ENCODE assay signal across 22 cellular contexts in the genomic region with DNA sequence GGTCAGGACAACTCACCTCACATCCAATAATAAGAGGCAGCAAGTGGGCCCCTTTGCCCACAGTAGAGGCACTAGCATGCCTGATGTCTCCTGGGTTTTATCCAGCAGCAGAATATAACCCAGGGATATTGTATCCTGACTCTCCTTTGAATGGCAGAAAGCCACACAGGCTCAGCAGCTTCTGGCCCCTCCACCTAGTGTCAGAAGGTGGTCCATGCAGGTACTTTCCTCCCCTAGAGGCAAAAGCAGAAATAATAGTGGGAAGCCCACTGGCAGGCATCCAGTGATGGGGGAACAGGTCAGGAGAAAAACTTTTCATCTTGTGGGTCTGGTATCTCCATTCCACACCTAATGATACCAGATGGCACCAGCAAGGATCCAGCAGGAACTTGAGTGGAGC.
DNase-seq lines count a peak whose midpoint lies in the region; ATAC-seq and TF ChIP-seq lines count a peak whose summit lies in the region.
"Had no signal": no experiment of that assay in that cellular context is flagged by ENCODE, and none has a peak within 500 bp of the region (broad histone marks: within the 10 kb centered on the region; RNA-seq: fewer than 3 reads in every experiment).

No MANE protein-coding gene starts in this region.

- no peak overlapping the region for H3K4ac ChIP-seq in mesendoderm (ENCODE audit: low read depth, low read length)

- H4K8ac ChIP-seq in mesendoderm (ENCODE audit: low read depth, low read length) = no peak overlapping the region

- no peak overlapping the region for H2BK120ac ChIP-seq in mesendoderm (ENCODE audit: low read depth, low read length)

- TF ChIP-seq POLR2A in HCT116 (IDR thresholded peaks at IDR 0.05; ENCODE audit: borderline replicate concordance, extremely low read depth, insufficient read depth, insufficient read length) = no peak

- H3K4me1 Mint-ChIP-seq in activated T-cell treated with anti-CD3 and anti-CD28 coated beads, Interleukin-2, amount 50 U/mL, for 24 hours (ENCODE audit: low read depth) = no peaks in the 10 kb centered on the region
- no peaks in the 10 kb centered on the region for H3K4me1 Mint-ChIP-seq in activated T-helper 2 cell treated with anti-CD3 and anti-CD28 coated beads, Interferon-gamma antibody, Interleukin-2, Interleukin-4, amounts not matched to agents 10 μg/mL and 5 μg/mL and 100 μg/mL, durations not matched to agents 14 hours and 24 hours and 36 hours (ENCODE audit: low read depth)
- H3K4me1 Mint-ChIP-seq: CD4-positive, alpha-beta memory T cell had no signal

- DNase-seq in HCT116 (ENCODE audit: low read depth, low spot score) = no peak
- DNase-seq in PC-9 = no peak
- DNase-seq in mesendoderm = peak; percentile 47
- no peak for DNase-seq in globus pallidus (ENCODE audit: low spot score)
- DNase-seq in activated T-cell treated with anti-CD3 and anti-CD28 coated beads, Interleukin-2, amount 50 U/mL, for 24 hours = no peak
- DNase-seq in activated T-helper 2 cell treated with anti-CD3 and anti-CD28 coated beads, Interferon-gamma antibody, Interleukin-2, Interleukin-4, amounts not matched to agents 10 μg/mL and 5 μg/mL and 100 μg/mL, durations not matched to agents 14 hours and 24 hours and 36 hours (ENCODE audit: low spot score) = no peak
- DNase-seq: activated CD4-positive, alpha-beta memory T cell treated with anti-CD3 and anti-CD28 coated beads for 36 hours; CD4-positive, alpha-beta memory T cell; colonic mucosa; NCI-H1092 treated with DMSO at 0.1 percent for 48 hours; NCI-H2029; NCI-H446; occipital lobe; right cardiac atrium; stimulated activated CD4-positive, alpha-beta T cell treated with anti-CD3 and anti-CD28 coated beads, Interleukin-12 subunit alpha, Interleukin-12 subunit beta, amount 100 ng/mL, for 4 hours; stimulated activated CD4-positive, alpha-beta T cell treated with anti-CD3 and anti-CD28 coated beads, Interleukin-4, amount 100 ng/mL, for 4 hours; stimulated activated naive CD8-positive, alpha-beta T cell treated with anti-CD3 and anti-CD28 coated beads, Interleukin-15, Interleukin-2, amounts not matched to agents 100 U/mL and 50 U/mL, for 24 hours; SW 1271; thyroid gland had no signal

- H3K9me3 ChIP-seq in HCT116 (ENCODE audit: control insufficient read depth in 1 of 2, insufficient read depth in 1 of 2, low read depth in 1 of 2, low read length in 2 of 2) = no peaks in the 10 kb centered on the region
- no peaks in the 10 kb centered on the region for H3K9me3 ChIP-seq in PC-9 (ENCODE audit: insufficient read depth, low read depth)
- H3K9me3 ChIP-seq: colonic mucosa, thyroid gland had no signal

- no peaks in the 10 kb centered on the region for H3K27me3 ChIP-seq in HCT116 (ENCODE audit: insufficient read depth, low read length)
- H3K27me3 ChIP-seq in PC-9 (ENCODE audit: insufficient read depth, low read depth) = no peaks in the 10 kb centered on the region
- no peaks in the 10 kb centered on the region for H3K27me3 ChIP-seq in mesendoderm (ENCODE audit: insufficient read depth, low read length, poor library complexity)
- H3K27me3 ChIP-seq: colonic mucosa, gastroesophageal sphincter, thyroid gland had no signal

- no TSS peak for BruUV-seq in HCT116 (replicated peaks; lab: Mats Ljungman, UMichigan)
- no TSS peak for BruUV-seq in PC-9 (replicated peaks; lab: Mats Ljungman, UMichigan)

- H3K4me2 ChIP-seq in HCT116 (ENCODE audit: low read length) = no peak overlapping the region
- no peak overlapping the region for H3K4me2 ChIP-seq in PC-9
- no peak overlapping the region for H3K4me2 ChIP-seq in mesendoderm (ENCODE audit: low read length)

- H3K79me2 ChIP-seq in HCT116 (ENCODE audit: insufficient read depth, low read length) = no peaks in the 10 kb centered on the region
- no peaks in the 10 kb centered on the region for H3K79me2 ChIP-seq in PC-9 (ENCODE audit: low read depth)
- H3K79me2 ChIP-seq in mesendoderm (ENCODE audit: control insufficient read depth, insufficient read depth, low read length) = no peaks in the 10 kb centered on the region

- no peak overlapping the region for H2AK5ac ChIP-seq in mesendoderm (ENCODE audit: low read length)

- ATAC-seq in HCT116 (peak; percentile 55; the same call in 1 of the 2 replicates), GM18909 (IDR thresholded peaks at IDR 0.05; ENCODE audit: poor library complexity, unreplicated experiment) (no peak)
- ATAC-seq: gastroesophageal sphincter; right cardiac atrium; stimulated activated naive CD8-positive, alpha-beta T cell treated with anti-CD3 and anti-CD28 coated beads, Interleukin-15, Interleukin-2, amounts not matched to agents 100 U/mL and 50 U/mL, for 24 hours had no signal

- H3K9ac ChIP-seq in HCT116 (ENCODE audit: low read length) (no peak overlapping the region), mesendoderm (ENCODE audit: low read length) (no peak overlapping the region)

- no peaks in the 10 kb centered on the region for H4K20me1 ChIP-seq in HCT116 (ENCODE audit: insufficient read depth)
- H4K20me1 ChIP-seq in PC-9 (ENCODE audit: insufficient read depth) = no peaks in the 10 kb centered on the region

- intact Hi-C loops in HCT116 (cut with micrococcal nuclease) (no loop called here), PC-9 (cut with micrococcal nuclease; ENCODE audit: unreplicated experiment) (no loop called here)
- intact Hi-C loops in activated T-helper 2 cell treated with anti-CD3 and anti-CD28 coated beads, Interferon-gamma antibody, Interleukin-2, Interleukin-4, amounts not matched to agents 10 μg/mL and 5 μg/mL and 100 μg/mL, durations not matched to agents 14 hours and 24 hours and 36 hours (cut with micrococcal nuclease) = no loop called here

- H2BK5ac ChIP-seq in mesendoderm (ENCODE audit: low read length) = no peak overlapping the region

- H3K27me3 Mint-ChIP-seq in activated T-cell treated with anti-CD3 and anti-CD28 coated beads, Interleukin-2, amount 50 U/mL, for 24 hours = peaks cover 7% of the 10 kb centered on the region
- H3K27me3 Mint-ChIP-seq in activated T-helper 2 cell treated with anti-CD3 and anti-CD28 coated beads, Interferon-gamma antibody, Interleukin-2, Interleukin-4, amounts not matched to agents 10 μg/mL and 5 μg/mL and 100 μg/mL, durations not matched to agents 14 hours and 24 hours and 36 hours (ENCODE audit: low read depth) = no peaks in the 10 kb centered on the region
- H3K27me3 Mint-ChIP-seq: activated CD4-positive, alpha-beta memory T cell treated with anti-CD3 and anti-CD28 coated beads for 36 hours; CD4-positive, alpha-beta memory T cell had no signal

- TF ChIP-seq RAD21 in HCT116 (IDR thresholded peaks at IDR 0.05; ENCODE audit: low read depth) = no peak

- no peaks in the 10 kb centered on the region for H3K36me3 Mint-ChIP-seq in activated T-cell treated with anti-CD3 and anti-CD28 coated beads, Interleukin-2, amount 50 U/mL, for 24 hours (ENCODE audit: low read depth)
- no peaks in the 10 kb centered on the region for H3K36me3 Mint-ChIP-seq in activated T-helper 2 cell treated with anti-CD3 and anti-CD28 coated beads, Interferon-gamma antibody, Interleukin-2, Interleukin-4, amounts not matched to agents 10 μg/mL and 5 μg/mL and 100 μg/mL, durations not matched to agents 14 hours and 24 hours and 36 hours (ENCODE audit: low read depth)
- H3K36me3 Mint-ChIP-seq: activated CD4-positive, alpha-beta memory T cell treated with anti-CD3 and anti-CD28 coated beads for 36 hours; CD4-positive, alpha-beta memory T cell had no signal

- H3K79me1 ChIP-seq in mesendoderm (ENCODE audit: low read length) = no peaks in the 10 kb centered on the region

- H3K27ac ChIP-seq in HCT116 (ENCODE audit: low read depth, low read length) (no peak overlapping the region), PC-9 (no peak overlapping the region), mesendoderm (ENCODE audit: low read depth, low read length) (no peak overlapping the region)
- H3K27ac ChIP-seq: colonic mucosa, gastroesophageal sphincter, thyroid gland had no signal

- H3K4me3 Mint-ChIP-seq in activated T-cell treated with anti-CD3 and anti-CD28 coated beads, Interleukin-2, amount 50 U/mL, for 24 hours = no peak overlapping the region
- no peak overlapping the region for H3K4me3 Mint-ChIP-seq in activated T-helper 2 cell treated with anti-CD3 and anti-CD28 coated beads, Interferon-gamma antibody, Interleukin-2, Interleukin-4, amounts not matched to agents 10 μg/mL and 5 μg/mL and 100 μg/mL, durations not matched to agents 14 hours and 24 hours and 36 hours (ENCODE audit: low read depth)
- H3K4me3 Mint-ChIP-seq: activated CD4-positive, alpha-beta memory T cell treated with anti-CD3 and anti-CD28 coated beads for 36 hours; CD4-positive, alpha-beta memory T cell had no signal

- no peaks in the 10 kb centered on the region for H3F3A ChIP-seq in PC-9 (ENCODE audit: insufficient read depth, low read depth)

- no peak overlapping the region for H4K5ac ChIP-seq in mesendoderm (ENCODE audit: low read length)

- H3K9me2 ChIP-seq in HCT116 (ENCODE audit: insufficient read depth) (no peaks in the 10 kb centered on the region), PC-9 (ENCODE audit: insufficient read depth) (no peaks in the 10 kb centered on the region)

- CTCF ChIA-PET in HCT116 (lab: Charles Lee) (no interaction called here), PC-9 (lab: Charles Lee) (no interaction called here)

- no peak overlapping the region for H3K23ac ChIP-seq in mesendoderm (ENCODE audit: low read length)

- peaks cover 5% of the 10 kb centered on the region for H3K9me3 Mint-ChIP-seq in activated T-cell treated with anti-CD3 and anti-CD28 coated beads, Interleukin-2, amount 50 U/mL, for 24 hours
- peaks cover 12% of the 10 kb centered on the region for H3K9me3 Mint-ChIP-seq in activated T-helper 2 cell treated with anti-CD3 and anti-CD28 coated beads, Interferon-gamma antibody, Interleukin-2, Interleukin-4, amounts not matched to agents 10 μg/mL and 5 μg/mL and 100 μg/mL, durations not matched to agents 14 hours and 24 hours and 36 hours

- H3K18ac ChIP-seq in mesendoderm (ENCODE audit: low read length) = no peak overlapping the region

- no peak overlapping the region for H2BK15ac ChIP-seq in mesendoderm (replicated peaks; ENCODE audit: low read depth)

- TF ChIP-seq CTCF in GM12872 (IDR thresholded peaks at IDR 0.05; ENCODE audit: insufficient read depth, low read depth, low read length) = 0 out of 3 replicates have a peak, but pooled peaks have one; percentile 21
- TF ChIP-seq CTCF in HCT116 (IDR thresholded peaks at IDR 0.05 in 2 of 3, conservative IDR thresholded peaks at IDR 0.05 in 1 of 3; ENCODE audit: borderline replicate concordance in 1 of 3, insufficient read depth in 1 of 3, low read depth in 2 of 3, low read length in 2 of 3) = peak in 2 of 3 experiments; percentile 36 to 40; a peak in 3 of 6 replicates
- peak; percentile 33; the same call in 1 of the 2 replicates for TF ChIP-seq CTCF in PC-9 (conservative IDR thresholded peaks at IDR 0.05)

- H3K4me1 ChIP-seq in HCT116 (ENCODE audit: control insufficient read depth in 1 of 2, insufficient read depth in 2 of 2, low read length in 2 of 2) (no peaks in the 10 kb centered on the region), PC-9 (replicated peaks; ENCODE audit: insufficient read depth) (no peaks in the 10 kb centered on the region), mesendoderm (ENCODE audit: control insufficient read depth, low read depth, low read length) (no peaks in the 10 kb centered on the region)
- H3K4me1 ChIP-seq: colonic mucosa, gastroesophageal sphincter, thyroid gland had no signal

- H3K4me3 ChIP-seq in HCT116 (replicated peaks in 1 of 2; ENCODE audit: low read depth in 1 of 2, low read length in 2 of 2) (no peak overlapping the region), PC-9 (no peak overlapping the region), mesendoderm (ENCODE audit: low read length) (no peak overlapping the region)
- H3K4me3 ChIP-seq: colonic mucosa, gastroesophageal sphincter, thyroid gland had no signal

- H3K36me3 ChIP-seq in HCT116 (ENCODE audit: control insufficient read depth in 1 of 2, insufficient read depth in 2 of 2, low read length in 2 of 2) (no peaks in the 10 kb centered on the region), PC-9 (ENCODE audit: low read depth) (no peaks in the 10 kb centered on the region), mesendoderm (ENCODE audit: control insufficient read depth, insufficient read depth, low read length) (no peaks in the 10 kb centered on the region)
- H3K36me3 ChIP-seq: colonic mucosa, gastroesophageal sphincter, thyroid gland had no signal

- H3K27ac Mint-ChIP-seq in activated T-cell treated with anti-CD3 and anti-CD28 coated beads, Interleukin-2, amount 50 U/mL, for 24 hours = no peak overlapping the region
- H3K27ac Mint-ChIP-seq in activated T-helper 2 cell treated with anti-CD3 and anti-CD28 coated beads, Interferon-gamma antibody, Interleukin-2, Interleukin-4, amounts not matched to agents 10 μg/mL and 5 μg/mL and 100 μg/mL, durations not matched to agents 14 hours and 24 hours and 36 hours = no peak overlapping the region
- H3K27ac Mint-ChIP-seq: activated CD4-positive, alpha-beta memory T cell treated with anti-CD3 and anti-CD28 coated beads for 36 hours; CD4-positive, alpha-beta memory T cell had no signal

- H2AFZ ChIP-seq in HCT116 (ENCODE audit: low read depth, low read length, poor library complexity, severe bottlenecking) = no peak overlapping the region
- no peak overlapping the region for H2AFZ ChIP-seq in PC-9

- POLR2A ChIA-PET in HCT116 (lab: Charles Lee) (no interaction called here), PC-9 (lab: Charles Lee; ENCODE audit: unreplicated experiment) (no interaction called here)

- RAD21 ChIA-PET in HCT116 (lab: Charles Lee; ENCODE audit: low non-redundant PET in 1 of 2, low total read pairs in 2 of 2, uncharacterized antibody in 2 of 2, unreplicated experiment in 2 of 2) = no interaction called here

- no peak overlapping the region for H3K56ac ChIP-seq in mesendoderm (ENCODE audit: low read length)
